ENCODE assay signal across 14 cellular contexts in the genomic region with DNA sequence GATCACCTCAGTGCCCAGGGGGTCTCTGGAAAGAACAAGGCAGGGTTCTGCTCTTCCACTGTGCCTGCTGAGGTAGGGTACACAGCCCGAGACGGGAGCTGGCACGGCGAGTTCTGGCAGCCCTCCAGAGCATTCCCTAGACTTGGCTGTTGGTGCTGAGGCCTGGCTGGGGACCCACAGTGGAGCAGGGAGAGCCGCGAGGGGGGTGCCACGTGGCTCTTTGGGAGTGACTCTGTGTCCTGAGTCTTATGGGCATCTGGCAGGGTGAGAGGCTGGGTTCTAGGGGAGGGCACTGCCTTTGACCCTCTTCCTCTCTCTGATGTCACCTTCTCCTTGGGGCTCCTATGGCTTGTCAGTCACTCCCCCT.
DNase-seq lines count a peak whose midpoint lies in the region; ATAC-seq and TF ChIP-seq lines count a peak whose summit lies in the region.
"Had no signal": no experiment of that assay in that cellular context is flagged by ENCODE, and none has a peak within 500 bp of the region (broad histone marks: within the 10 kb centered on the region; RNA-seq: fewer than 3 reads in every experiment).

No MANE protein-coding gene starts in this region.

- in situ Hi-C loops in transverse colon (cut with MboI; ENCODE audit: low pct_ligation_motif_present in 1 of 4, low pct_unique_long_range_greater_than_20kb in 1 of 4, low sequenced_read_pairs in 3 of 4) (no loop called here), GM13977 (cut with MboI; ENCODE audit: low pct_unique_long_range_greater_than_20kb, low sequenced_read_pairs, unreplicated experiment) (no loop called here)

- H3K4me3 ChIP-seq in gastroesophageal sphincter (no peak overlapping the region), transverse colon (no peak overlapping the region), SJCRH30 (no peak overlapping the region)

- TF ChIP-seq POLR2A in gastroesophageal sphincter (IDR thresholded peaks at IDR 0.05) (no peak), transverse colon (IDR thresholded peaks at IDR 0.05) (no peak)

- H3K4me1 ChIP-seq in gastroesophageal sphincter (peaks cover 0 to 21% (median 0%) of the 10 kb centered on the region in 3 donors), transverse colon (no peaks in the 10 kb centered on the region), SJCRH30 (0 out of 2 replicates have a peak, but pooled peaks cover 3% of the 10 kb centered on the region)

- intact Hi-C loops in transverse colon (cut with DNase I; ENCODE audit: low total_unique reads), result no loop called here

- WGBS in gastroesophageal sphincter (ENCODE audit: low coverage in 1 of 2), 2 donors, result no CpG with 5 or more reads among the region's 7 CpGs
- 61% methylated on average over 7 of the region's 7 CpGs; no CpG with 5 or more reads in 1 of the 2 donors for WGBS in transverse colon (ENCODE audit: low coverage in 1 of 2), 2 donors

- ATAC-seq in gastroesophageal sphincter, result peak; percentile 53
- ATAC-seq: stimulated activated naive CD8-positive, alpha-beta T cell treated with anti-CD3 and anti-CD28 coated beads, Interleukin-15, Interleukin-2, amounts not matched to agents 100 U/mL and 50 U/mL, for 24 hours had no signal

- H3K9me3 ChIP-seq in gastroesophageal sphincter (no peaks in the 10 kb centered on the region), transverse colon (no peaks in the 10 kb centered on the region), SJCRH30 (replicated peaks) (no peaks in the 10 kb centered on the region)

- H3K27ac ChIP-seq in gastroesophageal sphincter, result no peak overlapping the region
- no peak overlapping the region for H3K27ac ChIP-seq in transverse colon
- no peak overlapping the region for H3K27ac ChIP-seq in SJCRH30
- H3K27ac ChIP-seq: HL-60 had no signal

- DNase-seq in NCI-H1105 treated with DMSO at 0.1 percent for 48 hours (lab: John Stamatoyannopoulos, UW) (peak; percentile 50), nucleus accumbens (lab: John Stamatoyannopoulos, UW) (peak in 47 of 56 donors; percentile 6 to 81 (median 39)), transverse colon (peak; percentile 10), GM13977 (ENCODE audit: low spot score) (no peak), SHP77 treated with DMSO at 0.1 percent for 48 hours (lab: John Stamatoyannopoulos, UW) (no peak), SJCRH30 (no peak)
- DNase-seq: activated CD4-positive, alpha-beta T cell treated with anti-CD3 and anti-CD28 coated beads, Interleukin-2, amount 10 ng/mL, durations not matched to agents 7 days and 5 days; activated T-cell treated with anti-CD3 and anti-CD28 coated beads, Interleukin-2, amount 50 U/mL, for 48 hours; KG1; NCI-H146; NCI-H510A treated with DMSO at 0.1 percent for 48 hours; stimulated activated naive CD8-positive, alpha-beta T cell treated with anti-CD3 and anti-CD28 coated beads, Interleukin-15, Interleukin-2, amounts not matched to agents 100 U/mL and 50 U/mL, for 24 hours had no signal

- no peaks in the 10 kb centered on the region for H3K27me3 ChIP-seq in gastroesophageal sphincter
- H3K27me3 ChIP-seq in transverse colon, result no peaks in the 10 kb centered on the region
- peaks cover 35% of the 10 kb centered on the region for H3K27me3 ChIP-seq in SJCRH30

- H3K36me3 ChIP-seq in gastroesophageal sphincter (no peaks in the 10 kb centered on the region), transverse colon (no peaks in the 10 kb centered on the region), SJCRH30 (no peaks in the 10 kb centered on the region)

- TF ChIP-seq EP300 in gastroesophageal sphincter (IDR thresholded peaks at IDR 0.05), result no peak
- no peak for TF ChIP-seq EP300 in transverse colon (IDR thresholded peaks at IDR 0.05; ENCODE audit: low read depth)

- TF ChIP-seq CTCF in gastroesophageal sphincter (IDR thresholded peaks at IDR 0.05), result no peak
- TF ChIP-seq CTCF in transverse colon (IDR thresholded peaks at IDR 0.05), result no peak
- TF ChIP-seq CTCF in GM13977 (IDR thresholded peaks at IDR 0.05; ENCODE audit: extremely low read depth, insufficient read depth, missing control alignments), result no peak

Comparison
In these comparisons a context has a peak if more than half of its experiments do, and no peak if none do; other contexts are left out.
1. DNase-seq: peak in NCI-H1105 treated with DMSO at 0.1 percent for 48 hours (single experiment), nucleus accumbens (47 of 56) and transverse colon (single experiment); none in GM13977 (single experiment), SHP77 treated with DMSO at 0.1 percent for 48 hours (single experiment) and SJCRH30 (0 of 2).